8 cellular contexts compared by ENCODE assay signal in the genomic region with DNA sequence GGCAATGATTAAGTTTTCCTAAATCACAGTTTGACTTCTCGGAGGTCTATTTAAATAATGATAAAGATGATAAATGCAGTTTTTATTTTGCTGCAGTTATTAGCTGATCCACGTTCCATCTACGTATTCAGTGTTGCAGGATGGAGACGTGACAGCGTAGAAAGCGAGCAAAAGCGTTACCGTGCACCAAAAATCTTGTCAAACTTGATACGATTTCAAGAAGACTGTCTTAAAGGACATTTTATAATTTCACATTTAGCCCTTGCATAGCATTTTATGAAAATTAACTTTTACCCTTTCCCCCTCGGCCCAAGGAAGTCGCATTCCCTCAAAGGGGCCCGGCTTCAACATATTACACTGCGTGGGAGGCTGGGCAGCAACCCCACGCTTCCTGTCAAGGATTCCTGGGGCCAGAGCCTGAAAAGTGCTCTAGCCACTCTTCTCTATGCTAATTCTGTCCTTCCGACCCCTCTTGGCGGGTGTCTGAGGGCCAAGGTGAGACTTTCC. TPM values are rescaled to one million over a fixed set of nuclear protein-coding genes. Genes with fewer than 3 reads are reported as not detected.
DNase-seq lines count a peak whose midpoint lies in the region; ATAC-seq and TF ChIP-seq lines count a peak whose summit lies in the region.

No MANE protein-coding gene starts in this region.

- intact Hi-C loops in activated CD4-positive, alpha-beta T cell treated with anti-CD3 and anti-CD28 coated beads for 36 hours (cut with DNase I, micrococcal nuclease): loop anchor here (1.0 to 10.0 kb wide), 10 partner anchors 8 to 1892 kb away; a partner anchor contains a TSS
- intact Hi-C loops in left lung (cut with DNase I): no loop called here
- intact Hi-C loops in thyroid gland (cut with DNase I): no loop called here

- CTCF ChIA-PET in activated CD4-positive, alpha-beta T cell treated with anti-CD3 and anti-CD28 coated beads for 36 hours (lab: Charles Lee): interaction anchor here (0.6 to 2.8 kb wide), 6 partner anchors 10 to 138 kb away, joined by 3 to 9 read pairs (median 4); no protein-coding TSS in a partner anchor

- peaks cover 36% of the 10 kb centered on the region for H3K4me1 Mint-ChIP-seq in activated CD4-positive, alpha-beta T cell treated with anti-CD3 and anti-CD28 coated beads for 36 hours

- H3K4me1 ChIP-seq in left lung: peaks cover 8 to 31% of the 10 kb centered on the region in 2 donors
- H3K4me1 ChIP-seq in thyroid gland: peaks cover 16 to 27% of the 10 kb centered on the region in 2 donors

- no peak for TF ChIP-seq POLR2A in thyroid gland (IDR thresholded peaks at IDR 0.05)

- in situ Hi-C loops in astrocyte of the spinal cord (cut with HindIII; ENCODE audit: low sequenced_read_pairs): no loop called here

- H3K9me3 ChIP-seq in left lung (no peaks in the 10 kb centered on the region), thyroid gland (no peaks in the 10 kb centered on the region)

- peaks cover 3% of the 10 kb centered on the region for H3K27me3 Mint-ChIP-seq in activated CD4-positive, alpha-beta T cell treated with anti-CD3 and anti-CD28 coated beads for 36 hours

- H3K27ac Mint-ChIP-seq in activated CD4-positive, alpha-beta T cell treated with anti-CD3 and anti-CD28 coated beads for 36 hours: peak overlapping the region; percentile 95

- H3K27me3 ChIP-seq in left lung (peaks cover 0 to 35% of the 10 kb centered on the region in 2 donors), thyroid gland (no peaks in the 10 kb centered on the region)

- peak overlapping the region; percentile 96 to 98 for H3K27ac ChIP-seq in left lung
- H3K27ac ChIP-seq in thyroid gland: peak overlapping the region; percentile 96 to 100 (median 97)

- DNase-seq in activated CD4-positive, alpha-beta T cell treated with anti-CD3 and anti-CD28 coated beads for 36 hours: no peak
- DNase-seq in activated CD4-positive, alpha-beta T cell treated with anti-CD3 and anti-CD28 coated beads for 4 hours: no peak
- DNase-seq in astrocyte of the spinal cord (ENCODE audit: low read depth, low spot score): no peak
- DNase-seq in left lung: no peak
- no peak for DNase-seq in thyroid gland
- DNase-seq in epidermal melanocyte (ENCODE audit: insufficient read length, low spot score): no peak
- no peak for DNase-seq in superior temporal gyrus (ENCODE audit: extremely low spot score)

- POLR2A ChIA-PET in activated CD4-positive, alpha-beta T cell treated with anti-CD3 and anti-CD28 coated beads for 36 hours (lab: Charles Lee): interaction anchor here (1.0 kb wide), 3 partner anchors 25 to 66 kb away, joined by 3 to 5 read pairs (median 4); no protein-coding TSS in a partner anchor

- H3K4me3 ChIP-seq in astrocyte of the spinal cord (ENCODE audit: low read depth, low read length): peak overlapping the region; percentile 65
- H3K4me3 ChIP-seq in left lung: peak overlapping the region; percentile 66 to 70
- H3K4me3 ChIP-seq in thyroid gland (replicated peaks in 1 of 3): peak overlapping the region; percentile 19 to 92 (median 67)

- H3K36me3 ChIP-seq in left lung: no peaks in the 10 kb centered on the region
- no peaks in the 10 kb centered on the region for H3K36me3 ChIP-seq in thyroid gland

- no peak for ATAC-seq in activated CD4-positive, alpha-beta T cell treated with anti-CD3 and anti-CD28 coated beads for 36 hours
- no peak for ATAC-seq in left lung
- no peak for ATAC-seq in HG03521 (IDR thresholded peaks at IDR 0.05; ENCODE audit: unreplicated experiment)

- H3K9me3 Mint-ChIP-seq in activated CD4-positive, alpha-beta T cell treated with anti-CD3 and anti-CD28 coated beads for 36 hours (ENCODE audit: low read depth): no peaks in the 10 kb centered on the region

- H3K4me3 Mint-ChIP-seq in activated CD4-positive, alpha-beta T cell treated with anti-CD3 and anti-CD28 coated beads for 36 hours: peak overlapping the region; percentile 99

- TF ChIP-seq CTCF in astrocyte of the spinal cord (IDR thresholded peaks at IDR 0.05; ENCODE audit: low read depth, low read length) (no peak), left lung (IDR thresholded peaks at IDR 0.05) (no peak), thyroid gland (IDR thresholded peaks at IDR 0.05) (no peak)

- peaks cover 3% of the 10 kb centered on the region for H3K36me3 Mint-ChIP-seq in activated CD4-positive, alpha-beta T cell treated with anti-CD3 and anti-CD28 coated beads for 36 hours (ENCODE audit: low read depth)

- WGBS in thyroid gland, 2 donors: 56 to 60% methylated on average over 16 of the region's 16 CpGs

RNA-seq across cellular contexts. Expression of a gene that starts 7.1 kb away (rescaled TPM):
- total RNA-seq in activated CD4-positive, alpha-beta T cell treated with anti-CD3 and anti-CD28 coated beads for 36 hours: 10 to 100 TPM in 1 of 2 experiments, 1 to 10 TPM in 1; 9.5 to 10.7 TPM
- total RNA-seq in left lung: 10 to 100 TPM; 25.0 TPM
- 10 to 100 TPM; 37.4 to 60.5 (median 44.7) TPM for total RNA-seq in thyroid gland

RNA-seq across cellular contexts. Expression of a gene that starts 18.9 kb away (rescaled TPM):
- 1 to 10 TPM; 1.7 to 1.9 TPM for total RNA-seq in activated CD4-positive, alpha-beta T cell treated with anti-CD3 and anti-CD28 coated beads for 36 hours
- total RNA-seq in left lung: 10 to 100 TPM; 11.6 to 13.7 TPM
- total RNA-seq in thyroid gland: 10 to 100 TPM; 25.1 to 41.3 (median 28.6) TPM

Comparison
In these comparisons a context has a peak if more than half of its experiments do, and no peak if none do; other contexts are left out.
1. RNA of a gene that starts 18.9 kb away (total RNA-seq): 25.1 to 41.3 TPM in thyroid gland and 11.6 to 13.7 TPM in left lung; 1.7 to 1.9 TPM in activated CD4-positive, alpha-beta T cell treated with anti-CD3 and anti-CD28 coated beads for 36 hours; every median in the first group is over 4 times any median in the second.
2. intact Hi-C loops: an anchor here in activated CD4-positive, alpha-beta T cell treated with anti-CD3 and anti-CD28 coated beads for 36 hours (1.0 to 10.0 kb wide); none called in left lung and thyroid gland.
3. Peak in every context shown above with its lines, with median percentiles within 50 percentile points of each other: H3K4me3 ChIP-seq.